In the genomic region with DNA sequence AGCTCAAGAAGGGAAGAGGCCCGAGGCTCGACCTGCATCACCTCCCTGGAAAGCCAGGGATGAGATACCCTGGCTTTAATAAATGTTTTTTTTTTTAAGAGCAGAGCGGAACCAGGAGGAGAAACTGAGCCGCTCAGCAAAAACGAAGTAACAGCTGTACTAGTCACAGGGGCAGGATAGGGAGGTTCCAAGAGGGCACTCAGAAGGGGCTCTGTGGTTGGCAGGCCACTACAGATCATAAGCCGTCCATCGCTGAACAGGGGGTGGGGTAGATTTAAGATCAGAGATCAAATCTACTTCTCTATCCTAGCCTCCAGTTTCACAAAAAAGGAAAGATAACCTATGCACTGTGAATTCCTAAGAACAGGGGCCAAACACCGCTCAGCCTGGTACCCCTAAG, we compare ENCODE assay signal across 2 cellular contexts.
TF ChIP-seq lines count a peak whose summit lies in the region.

No MANE protein-coding gene starts in this region.

TF ChIP-seq in K562, 482 proteins besides CTCF, POLR2A, EP300 and RAD21:
- TF ChIP-seq AFF4 (CRISPR knock-in tag; IDR thresholded peaks at IDR 0.05), result no peak
- no peak for TF ChIP-seq ZNF668 (CRISPR knock-in tag; IDR thresholded peaks at IDR 0.05)
- TF ChIP-seq ZNF436 (CRISPR knock-in tag; IDR thresholded peaks at IDR 0.05), result no peak
- TF ChIP-seq MAFF (IDR thresholded peaks at IDR 0.05; ENCODE audit: low read length), result no peak
- no peak for TF ChIP-seq MTA2 (IDR thresholded peaks at IDR 0.05; ENCODE audit: low read depth)
TF ChIP-seq in K562: peak in this region for 0.

TF ChIP-seq in liver, 16 proteins besides CTCF, POLR2A, EP300 and RAD21:
- TF ChIP-seq GABPA (IDR thresholded peaks at IDR 0.05 in 1 of 2, conservative IDR thresholded peaks at IDR 0.05 in 1 of 2) (no peak), MAX (IDR thresholded peaks at IDR 0.05) (no peak), NR2F2 (IDR thresholded peaks at IDR 0.05) (no peak), SP1 (IDR thresholded peaks at IDR 0.05) (no peak), YY1 (IDR thresholded peaks at IDR 0.05) (no peak), HNF4A (conservative IDR thresholded peaks at IDR 0.05) (no peak), JUND (IDR thresholded peaks at IDR 0.05) (no peak), TAF1 (conservative IDR thresholded peaks at IDR 0.05) (no peak), FOXA2 (IDR thresholded peaks at IDR 0.05) (no peak), HNF4G (IDR thresholded peaks at IDR 0.05) (no peak), FOXA1 (IDR thresholded peaks at IDR 0.05) (no peak), EGR1 (IDR thresholded peaks at IDR 0.05; ENCODE audit: low read depth in 2 of 2) (no peak), RXRA (IDR thresholded peaks at IDR 0.05) (no peak)
- TF ChIP-seq, protein P1, sequence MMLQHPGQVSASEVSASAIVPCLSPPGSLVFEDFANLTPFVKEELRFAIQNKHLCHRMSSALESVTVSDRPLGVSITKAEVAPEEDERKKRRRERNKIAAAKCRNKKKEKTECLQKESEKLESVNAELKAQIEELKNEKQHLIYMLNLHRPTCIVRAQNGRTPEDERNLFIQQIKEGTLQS (IDR thresholded peaks at IDR 0.05), result no peak
- TF ChIP-seq, protein P2, sequence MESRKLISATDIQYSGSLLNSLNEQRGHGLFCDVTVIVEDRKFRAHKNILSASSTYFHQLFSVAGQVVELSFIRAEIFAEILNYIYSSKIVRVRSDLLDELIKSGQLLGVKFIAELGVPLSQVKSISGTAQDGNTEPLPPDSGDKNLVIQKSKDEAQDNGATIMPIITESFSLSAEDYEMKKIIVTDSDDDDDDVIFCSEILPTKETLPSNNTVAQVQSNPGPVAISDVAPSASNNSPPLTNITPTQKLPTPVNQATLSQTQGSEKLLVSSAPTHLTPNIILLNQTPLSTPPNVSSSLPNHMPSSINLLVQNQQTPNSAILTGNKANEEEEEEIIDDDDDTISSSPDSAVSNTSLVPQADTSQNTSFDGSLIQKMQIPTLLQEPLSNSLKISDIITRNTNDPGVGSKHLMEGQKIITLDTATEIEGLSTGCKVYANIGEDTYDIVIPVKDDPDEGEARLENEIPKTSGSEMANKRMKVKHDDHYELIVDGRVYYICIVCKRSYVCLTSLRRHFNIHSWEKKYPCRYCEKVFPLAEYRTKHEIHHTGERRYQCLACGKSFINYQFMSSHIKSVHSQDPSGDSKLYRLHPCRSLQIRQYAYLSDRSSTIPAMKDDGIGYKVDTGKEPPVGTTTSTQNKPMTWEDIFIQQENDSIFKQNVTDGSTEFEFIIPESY (IDR thresholded peaks at IDR 0.05), result no peak
- TF ChIP-seq, protein P3, sequence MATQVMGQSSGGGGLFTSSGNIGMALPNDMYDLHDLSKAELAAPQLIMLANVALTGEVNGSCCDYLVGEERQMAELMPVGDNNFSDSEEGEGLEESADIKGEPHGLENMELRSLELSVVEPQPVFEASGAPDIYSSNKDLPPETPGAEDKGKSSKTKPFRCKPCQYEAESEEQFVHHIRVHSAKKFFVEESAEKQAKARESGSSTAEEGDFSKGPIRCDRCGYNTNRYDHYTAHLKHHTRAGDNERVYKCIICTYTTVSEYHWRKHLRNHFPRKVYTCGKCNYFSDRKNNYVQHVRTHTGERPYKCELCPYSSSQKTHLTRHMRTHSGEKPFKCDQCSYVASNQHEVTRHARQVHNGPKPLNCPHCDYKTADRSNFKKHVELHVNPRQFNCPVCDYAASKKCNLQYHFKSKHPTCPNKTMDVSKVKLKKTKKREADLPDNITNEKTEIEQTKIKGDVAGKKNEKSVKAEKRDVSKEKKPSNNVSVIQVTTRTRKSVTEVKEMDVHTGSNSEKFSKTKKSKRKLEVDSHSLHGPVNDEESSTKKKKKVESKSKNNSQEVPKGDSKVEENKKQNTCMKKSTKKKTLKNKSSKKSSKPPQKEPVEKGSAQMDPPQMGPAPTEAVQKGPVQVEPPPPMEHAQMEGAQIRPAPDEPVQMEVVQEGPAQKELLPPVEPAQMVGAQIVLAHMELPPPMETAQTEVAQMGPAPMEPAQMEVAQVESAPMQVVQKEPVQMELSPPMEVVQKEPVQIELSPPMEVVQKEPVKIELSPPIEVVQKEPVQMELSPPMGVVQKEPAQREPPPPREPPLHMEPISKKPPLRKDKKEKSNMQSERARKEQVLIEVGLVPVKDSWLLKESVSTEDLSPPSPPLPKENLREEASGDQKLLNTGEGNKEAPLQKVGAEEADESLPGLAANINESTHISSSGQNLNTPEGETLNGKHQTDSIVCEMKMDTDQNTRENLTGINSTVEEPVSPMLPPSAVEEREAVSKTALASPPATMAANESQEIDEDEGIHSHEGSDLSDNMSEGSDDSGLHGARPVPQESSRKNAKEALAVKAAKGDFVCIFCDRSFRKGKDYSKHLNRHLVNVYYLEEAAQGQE (IDR thresholded peaks at IDR 0.05), result no peak
TF ChIP-seq in liver: peak in this region for 0.
